Comparison of ENCODE assay signal across 16 cellular contexts in genomic region chr3:47086071-47086470, GRCh38.
"Had no signal": no experiment of that assay in that cellular context is flagged by ENCODE, and none has a peak within 500 bp of the region (broad histone marks: within the 10 kb centered on the region; RNA-seq: fewer than 3 reads in every experiment).

No MANE protein-coding gene starts in this region.

- H3K4me3 Mint-ChIP-seq: naive thymus-derived CD8-positive, alpha-beta T cell had no signal

- H3K27me3 Mint-ChIP-seq: naive thymus-derived CD8-positive, alpha-beta T cell; progenitor cell of endocrine pancreas had no signal

- H3K9me3 Mint-ChIP-seq: naive thymus-derived CD8-positive, alpha-beta T cell had no signal

- H3K27ac Mint-ChIP-seq: progenitor cell of endocrine pancreas had no signal

- DNase-seq: effector CD4-positive, alpha-beta T cell; gastrocnemius medialis; glutamatergic neuron; islet precursor cell; mesenchymal stem cell; naive thymus-derived CD8-positive, alpha-beta T cell; occipital lobe; pancreas; right cardiac atrium; small intestine; stimulated activated CD4-positive, alpha-beta T cell treated with anti-CD3 and anti-CD28 coated beads, Interleukin-12 subunit alpha, Interleukin-12 subunit beta, amount 100 ng/mL, for 4 hours; stimulated activated naive CD4-positive, alpha-beta T cell treated with Interleukin-2 at 50 U/mL for 16 hours; trophoblast cell had no signal

- ATAC-seq: esophagus mucosa; gastrocnemius medialis; left lobe of liver; naive thymus-derived CD8-positive, alpha-beta T cell; pancreas; right cardiac atrium had no signal
